ENCODE assay signal across 1 cellular context in the genomic region with DNA sequence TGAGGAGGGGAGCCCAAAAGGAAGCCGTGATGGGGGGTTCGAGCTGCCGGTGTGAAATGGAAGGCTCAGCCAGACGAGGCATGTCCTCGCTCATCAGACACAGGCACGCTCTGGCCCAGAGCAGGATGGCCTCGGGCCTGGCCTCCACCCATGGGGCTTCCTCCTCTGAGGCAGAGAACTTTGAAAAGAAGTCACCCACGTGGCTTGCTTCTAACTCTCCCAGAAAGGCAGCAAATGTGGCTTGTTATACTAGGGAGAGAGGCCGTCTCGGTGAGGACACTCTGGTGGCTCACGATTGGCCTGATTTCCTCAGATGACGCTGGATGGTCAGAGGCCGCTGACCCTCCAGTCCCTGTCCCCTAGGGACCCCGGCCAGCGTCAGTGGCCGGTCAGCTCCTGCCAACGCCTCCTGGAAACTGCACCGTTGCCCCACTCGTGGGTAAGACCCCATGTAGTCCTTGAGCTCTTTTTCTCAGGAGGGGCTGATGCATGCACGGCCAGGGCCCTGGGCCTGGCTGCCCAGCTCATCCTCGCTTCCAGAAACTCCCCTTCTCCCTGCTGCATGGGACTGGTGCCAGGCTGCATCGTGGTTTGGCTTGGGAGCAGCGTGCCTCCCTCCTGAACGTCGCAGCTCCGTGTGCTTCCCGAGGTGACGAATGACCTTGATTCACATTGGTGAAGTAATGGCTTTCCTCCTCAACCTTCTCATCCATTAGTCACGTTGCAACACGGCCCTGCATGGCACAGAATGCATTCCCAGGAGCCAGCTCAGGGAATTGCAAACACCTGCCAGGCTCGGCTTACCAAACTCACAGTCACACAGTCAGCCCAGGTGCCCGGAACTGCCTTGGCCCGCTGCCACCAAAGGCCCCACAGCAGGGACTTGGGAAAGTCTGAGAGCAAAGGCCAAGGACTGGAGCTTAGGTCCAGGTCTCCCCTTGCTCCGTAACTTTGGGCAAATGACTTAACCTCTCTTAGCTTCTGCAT.
TF ChIP-seq lines count a peak whose summit lies in the region.

No MANE protein-coding gene starts in this region.

TF ChIP-seq in IMR-90, 13 proteins besides CTCF, POLR2A, EP300 and RAD21 (continued from another document):
- TF ChIP-seq MXI1 (IDR thresholded peaks at IDR 0.05; ENCODE audit: borderline replicate concordance, low read depth, low read length): no peak
- TF ChIP-seq MAFK (IDR thresholded peaks at IDR 0.05; ENCODE audit: low read depth, low read length): no peak
- TF ChIP-seq SMC3 (IDR thresholded peaks at IDR 0.05; ENCODE audit: low read depth, low read length): no peak
- TF ChIP-seq FOS (IDR thresholded peaks at IDR 0.05; ENCODE audit: low read depth, low read length): peak; percentile 84
- no peak for TF ChIP-seq USF2 (IDR thresholded peaks at IDR 0.05; ENCODE audit: low read depth, low read length)
- TF ChIP-seq CHD1 (IDR thresholded peaks at IDR 0.05; ENCODE audit: low read depth, low read length): no peak
- TF ChIP-seq RCOR1 (IDR thresholded peaks at IDR 0.05; ENCODE audit: insufficient replicate concordance, low read length): peak; percentile 96
- TF ChIP-seq NFE2L2 (IDR thresholded peaks at IDR 0.05; ENCODE audit: low read depth, low read length): peak; percentile 13; the same call in 1 of the 2 replicates
- TF ChIP-seq, protein P1, sequence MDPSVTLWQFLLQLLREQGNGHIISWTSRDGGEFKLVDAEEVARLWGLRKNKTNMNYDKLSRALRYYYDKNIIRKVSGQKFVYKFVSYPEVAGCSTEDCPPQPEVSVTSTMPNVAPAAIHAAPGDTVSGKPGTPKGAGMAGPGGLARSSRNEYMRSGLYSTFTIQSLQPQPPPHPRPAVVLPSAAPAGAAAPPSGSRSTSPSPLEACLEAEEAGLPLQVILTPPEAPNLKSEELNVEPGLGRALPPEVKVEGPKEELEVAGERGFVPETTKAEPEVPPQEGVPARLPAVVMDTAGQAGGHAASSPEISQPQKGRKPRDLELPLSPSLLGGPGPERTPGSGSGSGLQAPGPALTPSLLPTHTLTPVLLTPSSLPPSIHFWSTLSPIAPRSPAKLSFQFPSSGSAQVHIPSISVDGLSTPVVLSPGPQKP (IDR thresholded peaks at IDR 0.05; ENCODE audit: borderline replicate concordance, low read depth, low read length): no peak
TF ChIP-seq in IMR-90: peak in this region for 6.
